8 cellular contexts compared by ENCODE assay signal in genomic region chr2:20050712-20051517, GRCh38. TPM values are rescaled to one million over a fixed set of nuclear protein-coding genes. Genes with fewer than 3 reads are reported as not detected.
DNase-seq lines count a peak whose midpoint lies in the region; ATAC-seq, FAIRE-seq and TF ChIP-seq lines count a peak whose summit lies in the region.

No MANE protein-coding gene starts in this region.

- intact Hi-C loops in adrenal gland (cut with DNase I) (loop anchor here in 1 of 2 donors (5.0 kb wide), 1 partner anchor 34 kb away; no protein-coding TSS in a partner anchor), left ventricle myocardium superior (cut with micrococcal nuclease) (no loop called here)

- H3K4me1 ChIP-seq in NT2/D1 (ENCODE audit: insufficient read depth, insufficient read length) (no peaks in the 10 kb centered on the region), adrenal gland (replicated peaks in 1 of 2) (peaks cover 20 to 32% of the 10 kb centered on the region in 2 donors), trophoblast cell (ENCODE audit: control insufficient read depth in 1 of 2, insufficient read depth in 2 of 2, low read length in 2 of 2) (peaks cover 5% of the 10 kb centered on the region in 2 experiments)

- peaks cover 4% of the 10 kb centered on the region for H3K36me3 ChIP-seq in NT2/D1 (ENCODE audit: insufficient read depth, insufficient read length, low read length)
- no peaks in the 10 kb centered on the region for H3K36me3 ChIP-seq in adrenal gland (replicated peaks in 1 of 2)
- H3K36me3 ChIP-seq in trophoblast cell (ENCODE audit: control insufficient read depth in 1 of 2, insufficient read depth in 2 of 2, low read length in 2 of 2), result peaks cover 0 to 2% of the 10 kb centered on the region in 2 experiments

- peaks cover 18% of the 10 kb centered on the region for H3K79me1 ChIP-seq in trophoblast cell (ENCODE audit: low read length)

- peak overlapping the region; percentile 100 for H3K4ac ChIP-seq in trophoblast cell (ENCODE audit: low read depth, low read length)

- peak overlapping the region; percentile 94 for H4K91ac ChIP-seq in trophoblast cell (ENCODE audit: low read depth, low read length)

- ATAC-seq in HG03159 (IDR thresholded peaks at IDR 0.05; ENCODE audit: unreplicated experiment) (peak; percentile 13), left ventricle myocardium superior (peak; percentile 44)

- DNase-seq in COLO668 (lab: John Stamatoyannopoulos, UW; ENCODE audit: unreplicated experiment) (peak; percentile 23), GM19238 (ENCODE audit: insufficient read length, low spot score) (peak; percentile 21), NT2/D1 (ENCODE audit: low read depth, low spot score) (peak; percentile 69), adrenal gland (peak; percentile 46 to 79 (median 56)), left ventricle myocardium superior (peak; percentile 49), trophoblast cell (peak; percentile 53 to 70), D721Med (ENCODE audit: insufficient read length, low spot score) (no peak)

- FAIRE-seq in D721Med (lab: Jason Lieb, UNC), result no peak

- H3K79me2 ChIP-seq in trophoblast cell (ENCODE audit: control insufficient read depth, insufficient read depth, low read length, poor library complexity), result peaks cover 25% of the 10 kb centered on the region

- H2BK12ac ChIP-seq in trophoblast cell (ENCODE audit: low read length), result no peak overlapping the region

- H3K27me3 ChIP-seq in NT2/D1 (ENCODE audit: insufficient read depth, insufficient read length), result no peaks in the 10 kb centered on the region
- no peaks in the 10 kb centered on the region for H3K27me3 ChIP-seq in adrenal gland
- H3K27me3 ChIP-seq in trophoblast cell (ENCODE audit: insufficient read depth, low read length), result no peaks in the 10 kb centered on the region

- H2AK5ac ChIP-seq in trophoblast cell (ENCODE audit: low read length), result peak overlapping the region; percentile 86

- peak overlapping the region; percentile 79 for H4K8ac ChIP-seq in trophoblast cell (ENCODE audit: low read depth, low read length)

- H3K9me3 ChIP-seq in NT2/D1 (ENCODE audit: insufficient read depth, low read length), result no peaks in the 10 kb centered on the region
- no peaks in the 10 kb centered on the region for H3K9me3 ChIP-seq in adrenal gland (replicated peaks in 1 of 3)
- H3K9me3 ChIP-seq in trophoblast cell (ENCODE audit: insufficient read depth, low read depth, low read length), result no peaks in the 10 kb centered on the region

- peak in 1 of 2 donors; percentile 38 for TF ChIP-seq POLR2A in adrenal gland (IDR thresholded peaks at IDR 0.05)

- 0 to 1% (median 1%) methylated on average over 34 to 44 of the region's 44 CpGs for WGBS in adrenal gland, 4 donors
- no CpG with 5 or more reads among the region's 44 CpGs for WGBS in trophoblast cell (ENCODE audit: extremely low coverage, insufficient coverage, insufficient read length)

- peak overlapping the region; percentile 85 for H4K12ac ChIP-seq in trophoblast cell (ENCODE audit: low read depth, low read length)

- H3K9ac ChIP-seq in NT2/D1 (ENCODE audit: insufficient read length, low read depth) (peak overlapping the region; percentile 93), trophoblast cell (ENCODE audit: low read length) (peak overlapping the region; percentile 86)

- H2BK120ac ChIP-seq in trophoblast cell (ENCODE audit: insufficient read depth, low read length, poor library complexity), result peak overlapping the region; percentile 92

- peak overlapping the region; percentile 68 for H3K4me2 ChIP-seq in trophoblast cell (ENCODE audit: low read length)

- TF ChIP-seq CTCF in adrenal gland (IDR thresholded peaks at IDR 0.05), result no peak
- TF ChIP-seq CTCF in D721Med (IDR thresholded peaks at IDR 0.05; ENCODE audit: insufficient read depth, missing control alignments), result no peak

- H3K4me3 ChIP-seq in NT2/D1 (ENCODE audit: insufficient read length, low read depth), result peak overlapping the region; percentile 69
- peak overlapping the region; percentile 43 to 92 (median 92) for H3K4me3 ChIP-seq in adrenal gland
- H3K4me3 ChIP-seq in trophoblast cell (ENCODE audit: low read depth, low read length), result peak overlapping the region; percentile 95

- H3K27ac ChIP-seq in adrenal gland, result peak overlapping the region; percentile 97 to 99 (median 98)
- H3K27ac ChIP-seq in trophoblast cell (ENCODE audit: low read depth, low read length), result peak overlapping the region; percentile 94

- H2AFZ ChIP-seq in trophoblast cell (ENCODE audit: insufficient read depth, low read length, poor library complexity), result peak overlapping the region; percentile 84

- no peak overlapping the region for H3K23ac ChIP-seq in trophoblast cell (ENCODE audit: low read length)

- H2BK5ac ChIP-seq in trophoblast cell (ENCODE audit: low read depth, low read length, poor library complexity), result peak overlapping the region; percentile 90

- H3K18ac ChIP-seq in trophoblast cell (ENCODE audit: low read length), result peak overlapping the region; percentile 95

- H3K14ac ChIP-seq in trophoblast cell (ENCODE audit: low read length), result peak overlapping the region; percentile 95

RNA-seq across cellular contexts. Expression of gene LAPTM4A, which starts 0.5 kb away (rescaled TPM):
- total RNA-seq in adrenal gland (100 to 1,000 TPM; 196 to 356 (median 233) TPM), left ventricle myocardium superior (246 TPM)
- polyA plus RNA-seq in adrenal gland, result 100 to 1,000 TPM in 1 of 3 donors, 10 to 100 TPM in 2; 58.8 to 684 (median 96.4) TPM
- 756 and 800 TPM in 2 replicates for polyA plus RNA-seq in trophoblast cell (2013)

RNA-seq across cellular contexts. Expression of gene MATN3, which starts 38.4 kb away (rescaled TPM):
- 1 to 10 TPM in 1 of 8 donors, under 1 TPM in 6, not detected in 1; 0.14 to 1.0 (median 0.72) TPM for total RNA-seq in adrenal gland
- under 1 TPM; 0.16 to 0.79 (median 0.77) TPM for polyA plus RNA-seq in adrenal gland
- 0.32 TPM for total RNA-seq in left ventricle myocardium superior
- 58.1 and 60.8 TPM in 2 replicates for polyA plus RNA-seq in trophoblast cell (2013)
